Comparison of ENCODE assay signal across 34 cellular contexts in genomic region chr4:96993528-96993927, GRCh38.
DNase-seq lines count a peak whose midpoint lies in the region; ATAC-seq, FAIRE-seq and TF ChIP-seq lines count a peak whose summit lies in the region.
"Had no signal": no experiment of that assay in that cellular context is flagged by ENCODE, and none has a peak within 500 bp of the region (broad histone marks: within the 10 kb centered on the region; RNA-seq: fewer than 3 reads in every experiment).

No MANE protein-coding gene starts in this region.

- H3K23me2 ChIP-seq in H1 (ENCODE audit: low read depth, low read length) = no peaks in the 10 kb centered on the region

- CTCF ChIA-PET in H1 (lab: Charles Lee; ENCODE audit: partially characterized antibody) = no interaction called here

- no peak for FAIRE-seq in H1 (lab: Jason Lieb, UNC)
- FAIRE-seq: A549, GM19239, HepG2, islet of Langerhans, urothelium cell line had no signal

- H3K4me2 ChIP-seq in GM23338 (0 out of 2 replicates have a peak overlapping the region, but pooled peaks have one; percentile 34), H1 (ENCODE audit: insufficient read depth in 1 of 2, low read depth in 2 of 2, low read length in 2 of 2) (no peak overlapping the region)
- H3K4me2 ChIP-seq: A549 had no signal

- 0 out of 2 replicates have a peak overlapping the region, but pooled peaks have one; percentile 69 for H2AFZ ChIP-seq in GM23338
- no peak overlapping the region for H2AFZ ChIP-seq in H1 (ENCODE audit: low read length)

- H3F3A ChIP-seq in GM23338 (replicated peaks; ENCODE audit: low read depth) = no peaks in the 10 kb centered on the region

- H3K27me3 Mint-ChIP-seq in GM23338 (ENCODE audit: insufficient read depth, low read depth, poor library complexity) = no peaks in the 10 kb centered on the region
- H3K27me3 Mint-ChIP-seq: activated CD4-positive, alpha-beta T cell treated with anti-CD3 and anti-CD28 coated beads, Interleukin-2, amount 10 ng/mL, durations not matched to agents 24 days and 14 days; activated naive CD8-positive, alpha-beta T cell treated with anti-CD3 and anti-CD28 coated beads for 36 hours; CD4-positive, alpha-beta memory T cell; stimulated activated naive CD8-positive, alpha-beta T cell treated with anti-CD3 and anti-CD28 coated beads, Interleukin-15, amount 100 ng/mL, for 72 hours had no signal

- no peaks in the 10 kb centered on the region for H3K9me3 ChIP-seq in H1 (ENCODE audit: insufficient read depth in 2 of 2, low read depth in 1 of 2, low read length in 1 of 2)
- H3K9me3 ChIP-seq: A549, neutrophil, sigmoid colon, SJCRH30 had no signal

- H3K18ac ChIP-seq in H1 (ENCODE audit: extremely low read depth, low read length) = no peak overlapping the region

- H3K4me3 Mint-ChIP-seq in GM23338 = no peak overlapping the region
- H3K4me3 Mint-ChIP-seq: activated CD4-positive, alpha-beta T cell treated with anti-CD3 and anti-CD28 coated beads, Interleukin-2, amount 10 ng/mL, durations not matched to agents 24 days and 14 days; activated naive CD8-positive, alpha-beta T cell treated with anti-CD3 and anti-CD28 coated beads for 36 hours; CD4-positive, alpha-beta memory T cell; stimulated activated naive CD8-positive, alpha-beta T cell treated with anti-CD3 and anti-CD28 coated beads, Interleukin-15, amount 100 ng/mL, for 72 hours had no signal

- no peak overlapping the region for H3K9ac ChIP-seq in H1 (replicated peaks in 1 of 4; ENCODE audit: extremely low read depth in 1 of 4, low read depth in 3 of 4, low read length in 3 of 4)

- H3K27me3 ChIP-seq in GM23338 (ENCODE audit: insufficient read depth) (no peaks in the 10 kb centered on the region), H1 (replicated peaks in 1 of 4; ENCODE audit: control insufficient read depth in 3 of 4, extremely low read depth in 1 of 4, insufficient read depth in 3 of 4, low read length in 3 of 4) (no peaks in the 10 kb centered on the region)
- H3K27me3 ChIP-seq: left lung, neutrophil, sigmoid colon had no signal

- POLR2A ChIA-PET in H1 (lab: Charles Lee; ENCODE audit: partially characterized antibody) = no interaction called here

- no peak overlapping the region for H4K91ac ChIP-seq in H1 (replicated peaks; ENCODE audit: insufficient read length, low read length)

- TF ChIP-seq POLR2A in NB4 (IDR thresholded peaks at IDR 0.05; ENCODE audit: extremely low read depth, insufficient read length) (no peak), H1 (IDR thresholded peaks at IDR 0.05; ENCODE audit: control extremely low read depth in 1 of 2, low read depth in 2 of 2, low read length in 2 of 2) (no peak)

- H2BK5ac ChIP-seq in H1 (ENCODE audit: low read depth, low read length) = no peak overlapping the region

- DNase-seq in ELF-1 (ENCODE audit: low read depth, low spot score) = peak; percentile 13
- peak; percentile 13 for DNase-seq in GM23338 (ENCODE audit: low spot score)
- DNase-seq in NB4 (ENCODE audit: low read depth) = peak; percentile 3
- DNase-seq in H1 (ENCODE audit: low read depth in 1 of 2, low spot score in 2 of 2) = no peak
- no peak for DNase-seq in activated effector memory CD4-positive, alpha-beta T cell treated with anti-CD3 and anti-CD28 coated beads, Interleukin-2, amount 50 U/mL, for 16 hours
- DNase-seq in dedifferentiated amniotic fluid mesenchymal stem cell (ENCODE audit: extremely low spot score) = no peak
- DNase-seq in activated CD8-positive, alpha-beta memory T cell treated with anti-CD3 and anti-CD28 coated beads, Interleukin-2, amount 50 U/mL, for 48 hours = no peak
- DNase-seq: activated CD4-positive, alpha-beta T cell treated with anti-CD3 and anti-CD28 coated beads, Interleukin-2, amount 10 ng/mL, durations not matched to agents 24 days and 14 days; activated CD8-positive, alpha-beta memory T cell treated with anti-CD3 and anti-CD28 coated beads for 24 hours; activated gamma-delta T cell; activated naive CD8-positive, alpha-beta T cell treated with anti-CD3 and anti-CD28 coated beads for 36 hours; aorta; CD4-positive, alpha-beta memory T cell; effector CD4-positive, alpha-beta T cell; H7; Karpas-422; left lung; NCI-H1694; NCI-H446 treated with DMSO at 0.1 percent for 48 hours; RPMI8226; sigmoid colon; SJCRH30; stimulated activated CD4-positive, alpha-beta T cell treated with anti-CD3 and anti-CD28 coated beads, Interleukin-12 subunit alpha, Interleukin-12 subunit beta, amount 100 ng/mL, for 4 hours; stimulated activated CD4-positive, alpha-beta T cell treated with anti-CD3 and anti-CD28 coated beads, Interleukin-2, amount 100 ng/mL, for 48 hours; stimulated activated naive CD8-positive, alpha-beta T cell treated with anti-CD3 and anti-CD28 coated beads, Interleukin-15, amount 100 ng/mL, for 72 hours; SW 1271 had no signal

- H3K36me3 Mint-ChIP-seq in GM23338 (ENCODE audit: low read depth) = peaks cover 6% of the 10 kb centered on the region; the same call in 2 of the 3 replicates
- H3K36me3 Mint-ChIP-seq: activated naive CD8-positive, alpha-beta T cell treated with anti-CD3 and anti-CD28 coated beads for 36 hours; CD4-positive, alpha-beta memory T cell had no signal

- TF ChIP-seq EP300 in H1 (IDR thresholded peaks at IDR 0.05; ENCODE audit: borderline replicate concordance in 1 of 2, low read depth in 2 of 2, low read length in 2 of 2) = no peak; a peak in 1 of 3 replicates

- H3K4me1 ChIP-seq in GM23338 (ENCODE audit: insufficient read depth) (peaks cover 34% of the 10 kb centered on the region), H1 (replicated peaks in 1 of 4; ENCODE audit: control insufficient read depth in 3 of 4, insufficient read depth in 4 of 4, low read length in 3 of 4) (peaks cover 0 to 12% (median 3%) of the 10 kb centered on the region in 4 experiments; a peak in 4 of 7 replicates)
- H3K4me1 ChIP-seq: A549, left lung, sigmoid colon, SJCRH30 had no signal

- no peak overlapping the region for H3K4ac ChIP-seq in H1 (replicated peaks; ENCODE audit: insufficient read length, low read depth, low read length)

- H4K8ac ChIP-seq in H1 (ENCODE audit: extremely low read depth, insufficient read depth, low read length) = no peak overlapping the region

- ATAC-seq in GM23338 (peak; percentile 73), GM19397 (IDR thresholded peaks at IDR 0.05; ENCODE audit: unreplicated experiment) (no peak)
- ATAC-seq: A549; HepG2; left lung; stimulated activated naive CD8-positive, alpha-beta T cell treated with anti-CD3 and anti-CD28 coated beads, Interleukin-15, amount 100 ng/mL, for 72 hours had no signal

- TF ChIP-seq RAD21 in H1 (IDR thresholded peaks at IDR 0.05 in 1 of 2, conservative IDR thresholded peaks at IDR 0.05 in 1 of 2; ENCODE audit: low read depth in 2 of 2, low read length in 2 of 2) = no peak

- WGBS in H1 (ENCODE audit: extremely low coverage in 1 of 2, insufficient coverage in 1 of 2, insufficient read length in 1 of 2, insufficient replicate concordance in 2 of 2, low coverage in 1 of 2, low lambda C conversion rate in 2 of 2, missing lambda C conversion rate in 1 of 2), 2 experiments = 78% methylated on average over 3 of the region's 3 CpGs; no CpG with 5 or more reads in 1 of the 2 experiments

- H2BK20ac ChIP-seq in H1 (ENCODE audit: low read length) = 0 out of 2 replicates have a peak overlapping the region, but pooled peaks have one; percentile 2

- no peak overlapping the region for H3K56ac ChIP-seq in H1 (replicated peaks; ENCODE audit: insufficient read length, low read depth, low read length)

- no peak overlapping the region for H3K14ac ChIP-seq in H1 (ENCODE audit: insufficient read length)

- H3K9me2 ChIP-seq in GM23338 (ENCODE audit: insufficient read depth) = peaks cover 21% of the 10 kb centered on the region

- no peak overlapping the region for H2BK12ac ChIP-seq in H1 (ENCODE audit: low read depth, low read length)

- H3K36me3 ChIP-seq in GM23338 (ENCODE audit: insufficient read depth) (no peaks in the 10 kb centered on the region), H1 (ENCODE audit: control insufficient read depth in 2 of 4, insufficient read depth in 4 of 4, low read length in 3 of 4) (no peaks in the 10 kb centered on the region)
- H3K36me3 ChIP-seq: left lung, neutrophil, sigmoid colon, SJCRH30, thoracic aorta had no signal

- no peaks in the 10 kb centered on the region for H3K79me2 ChIP-seq in GM23338 (replicated peaks; ENCODE audit: insufficient read depth)
- no peaks in the 10 kb centered on the region for H3K79me2 ChIP-seq in H1 (ENCODE audit: control insufficient read depth in 1 of 2, insufficient read depth in 2 of 2, low read length in 2 of 2)

- H4K20me1 ChIP-seq in GM23338 (replicated peaks; ENCODE audit: insufficient read depth) (no peaks in the 10 kb centered on the region), H1 (replicated peaks in 1 of 2; ENCODE audit: control insufficient read depth in 1 of 2, insufficient read depth in 2 of 2, low read length in 2 of 2) (no peaks in the 10 kb centered on the region)

- H3K27ac Mint-ChIP-seq in GM23338 = peak overlapping the region; percentile 32
- H3K27ac Mint-ChIP-seq: activated CD4-positive, alpha-beta T cell treated with anti-CD3 and anti-CD28 coated beads, Interleukin-2, amount 10 ng/mL, durations not matched to agents 24 days and 14 days; activated naive CD8-positive, alpha-beta T cell treated with anti-CD3 and anti-CD28 coated beads for 36 hours; CD4-positive, alpha-beta memory T cell; stimulated activated naive CD8-positive, alpha-beta T cell treated with anti-CD3 and anti-CD28 coated beads, Interleukin-15, amount 100 ng/mL, for 72 hours had no signal

- H2BK120ac ChIP-seq in H1 (replicated peaks; ENCODE audit: low read depth, low read length) = no peak overlapping the region

- TF ChIP-seq CTCF in GM23338 (conservative IDR thresholded peaks at IDR 0.05; ENCODE audit: low read depth in 2 of 2) (no peak), NB4 (IDR thresholded peaks at IDR 0.05; ENCODE audit: low read depth, low read length) (no peak), H1 (IDR thresholded peaks at IDR 0.05; ENCODE audit: control extremely low read depth in 1 of 3, insufficient read depth in 1 of 3, low read depth in 1 of 3, low read length in 3 of 3) (no peak)

- H3K9me3 Mint-ChIP-seq in GM23338 = 0 out of 3 replicates have a peak, but pooled peaks cover 3% of the 10 kb centered on the region
- H3K9me3 Mint-ChIP-seq: activated naive CD8-positive, alpha-beta T cell treated with anti-CD3 and anti-CD28 coated beads for 36 hours had no signal

- no peak overlapping the region for H4K5ac ChIP-seq in H1 (ENCODE audit: insufficient read length, low read depth, low read length)

- no peak overlapping the region for H2BK15ac ChIP-seq in H1 (ENCODE audit: low read length)

- H3K4me1 Mint-ChIP-seq in GM23338 = peaks cover 31% of the 10 kb centered on the region
- H3K4me1 Mint-ChIP-seq: activated CD4-positive, alpha-beta T cell treated with anti-CD3 and anti-CD28 coated beads, Interleukin-2, amount 10 ng/mL, durations not matched to agents 24 days and 14 days; activated naive CD8-positive, alpha-beta T cell treated with anti-CD3 and anti-CD28 coated beads for 36 hours; CD4-positive, alpha-beta memory T cell; stimulated activated naive CD8-positive, alpha-beta T cell treated with anti-CD3 and anti-CD28 coated beads, Interleukin-15, amount 100 ng/mL, for 72 hours had no signal

- H2AK5ac ChIP-seq in H1 (ENCODE audit: low read depth, low read length) = no peak overlapping the region

- no peaks in the 10 kb centered on the region for H3K79me1 ChIP-seq in H1 (ENCODE audit: low read depth, low read length)

- H3K4me3 ChIP-seq in GM23338 = no peak overlapping the region
- no peak overlapping the region for H3K4me3 ChIP-seq in NB4 (ENCODE audit: low read depth, low read length)
- no peak overlapping the region for H3K4me3 ChIP-seq in H1 (ENCODE audit: extremely low read depth in 1 of 4, insufficient read depth in 2 of 4, low read depth in 3 of 4, low read length in 4 of 4)
- H3K4me3 ChIP-seq: A549, left lung, sigmoid colon, SJCRH30, thoracic aorta had no signal

- no peak overlapping the region for H3K23ac ChIP-seq in H1 (ENCODE audit: insufficient read length)

- H3K27ac ChIP-seq in GM23338 (ENCODE audit: low read depth) = no peak overlapping the region
- no peak overlapping the region for H3K27ac ChIP-seq in H1 (ENCODE audit: low read depth, low read length)
- H3K27ac ChIP-seq: A549, left lung, neutrophil, sigmoid colon, SJCRH30, thoracic aorta had no signal

Comparison
In these comparisons a context has a peak if more than half of its experiments do, and no peak if none do; other contexts are left out.
1. DNase-seq: peak in ELF-1 (single experiment), GM23338 (single experiment) and NB4 (single experiment); none in H1 (0 of 2), activated effector memory CD4-positive, alpha-beta T cell treated with anti-CD3 and anti-CD28 coated beads, Interleukin-2, amount 50 U/mL, for 16 hours (single experiment), dedifferentiated amniotic fluid mesenchymal stem cell (single experiment) and activated CD8-positive, alpha-beta memory T cell treated with anti-CD3 and anti-CD28 coated beads, Interleukin-2, amount 50 U/mL, for 48 hours (single experiment).